ENCODE assay signal across 1 cellular context in genomic region chr7:107023522-107024149, GRCh38.
TF ChIP-seq lines count a peak whose summit lies in the region.

No MANE protein-coding gene starts in this region.

TF ChIP-seq in K562, 482 proteins besides CTCF, POLR2A, EP300 and RAD21 (continued from another document):
- TF ChIP-seq ZNF589 (CRISPR knock-in tag; IDR thresholded peaks at IDR 0.05; ENCODE audit: low read depth) (no peak), RNF2 (IDR thresholded peaks at IDR 0.05) (no peak), SRSF3 (IDR thresholded peaks at IDR 0.05; ENCODE audit: insufficient read depth, low read length) (no peak), DLX4 (CRISPR knock-in tag; IDR thresholded peaks at IDR 0.05) (no peak)
